In genomic region chr12:123047289-123047688, GRCh38 we compare ENCODE assay signal across 13 cellular contexts.
DNase-seq lines count a peak whose midpoint lies in the region; ATAC-seq lines count a peak whose summit lies in the region.
"Had no signal": no experiment of that assay in that cellular context is flagged by ENCODE, and none has a peak within 500 bp of the region (broad histone marks: within the 10 kb centered on the region; RNA-seq: fewer than 3 reads in every experiment).

No MANE protein-coding gene starts in this region.

- no peaks in the 10 kb centered on the region for H3K9me3 Mint-ChIP-seq in activated naive CD8-positive, alpha-beta T cell treated with anti-CD3 and anti-CD28 coated beads, Interleukin-2, amount 10 ng/mL, durations not matched to agents 7 days and 5 days
- no peaks in the 10 kb centered on the region for H3K9me3 Mint-ChIP-seq in activated naive CD8-positive, alpha-beta T cell treated with anti-CD3 and anti-CD28 coated beads, Interleukin-2, amount 50 U/mL, for 24 hours
- H3K9me3 Mint-ChIP-seq in CD4-positive, CD25-positive, alpha-beta regulatory T cell = no peaks in the 10 kb centered on the region
- H3K9me3 Mint-ChIP-seq: CD4-positive, alpha-beta T cell; H9 had no signal

- H3K4me1 ChIP-seq in CD4-positive, CD25-positive, alpha-beta regulatory T cell (ENCODE audit: control insufficient read depth, insufficient read depth, low read length, poor library complexity, severe bottlenecking) = peaks cover 12% of the 10 kb centered on the region
- H3K4me1 ChIP-seq: BE2C, Caco-2 had no signal

- no peaks in the 10 kb centered on the region for H3K27me3 Mint-ChIP-seq in activated naive CD8-positive, alpha-beta T cell treated with anti-CD3 and anti-CD28 coated beads, Interleukin-2, amount 10 ng/mL, durations not matched to agents 7 days and 5 days
- H3K27me3 Mint-ChIP-seq in activated naive CD8-positive, alpha-beta T cell treated with anti-CD3 and anti-CD28 coated beads, Interleukin-2, amount 50 U/mL, for 24 hours = no peaks in the 10 kb centered on the region
- no peaks in the 10 kb centered on the region for H3K27me3 Mint-ChIP-seq in CD4-positive, CD25-positive, alpha-beta regulatory T cell
- H3K27me3 Mint-ChIP-seq: CD4-positive, alpha-beta T cell had no signal

- peaks cover 37% of the 10 kb centered on the region for H3K4me1 Mint-ChIP-seq in activated naive CD8-positive, alpha-beta T cell treated with anti-CD3 and anti-CD28 coated beads, Interleukin-2, amount 10 ng/mL, durations not matched to agents 7 days and 5 days
- H3K4me1 Mint-ChIP-seq in activated naive CD8-positive, alpha-beta T cell treated with anti-CD3 and anti-CD28 coated beads, Interleukin-2, amount 50 U/mL, for 24 hours = peaks cover 51% of the 10 kb centered on the region
- peaks cover 15 to 72% (median 34%) of the 10 kb centered on the region in 4 donors for H3K4me1 Mint-ChIP-seq in CD4-positive, CD25-positive, alpha-beta regulatory T cell
- H3K4me1 Mint-ChIP-seq: H9 had no signal

- H3K9me3 ChIP-seq in CD4-positive, CD25-positive, alpha-beta regulatory T cell (ENCODE audit: control insufficient read depth in 2 of 2, low read length in 2 of 2) = no peaks in the 10 kb centered on the region
- no peaks in the 10 kb centered on the region for H3K9me3 ChIP-seq in KOPT-K1 (ENCODE audit: insufficient read depth, low read length, poor library complexity, severe bottlenecking)
- H3K9me3 ChIP-seq: BE2C, Caco-2 had no signal

- peaks cover 4% of the 10 kb centered on the region for H3K36me3 Mint-ChIP-seq in activated naive CD8-positive, alpha-beta T cell treated with anti-CD3 and anti-CD28 coated beads, Interleukin-2, amount 10 ng/mL, durations not matched to agents 7 days and 5 days
- H3K36me3 Mint-ChIP-seq in activated naive CD8-positive, alpha-beta T cell treated with anti-CD3 and anti-CD28 coated beads, Interleukin-2, amount 50 U/mL, for 24 hours (ENCODE audit: low read depth) = no peaks in the 10 kb centered on the region
- H3K36me3 Mint-ChIP-seq in CD4-positive, CD25-positive, alpha-beta regulatory T cell = no peaks in the 10 kb centered on the region

- in situ Hi-C loops in KBM-7 (cut with MboI; ENCODE audit: low pct_unique_long_range_greater_than_20kb, low sequenced_read_pairs) = no loop called here

- H3K4me3 ChIP-seq in CD4-positive, CD25-positive, alpha-beta regulatory T cell (ENCODE audit: low read depth, low read length) = no peak overlapping the region

- no peaks in the 10 kb centered on the region for H3K27me3 ChIP-seq in CD4-positive, CD25-positive, alpha-beta regulatory T cell (ENCODE audit: control insufficient read depth, insufficient read depth, low read length)
- H3K27me3 ChIP-seq: BE2C had no signal

- peak overlapping the region; percentile 9 for H3K27ac Mint-ChIP-seq in activated naive CD8-positive, alpha-beta T cell treated with anti-CD3 and anti-CD28 coated beads, Interleukin-2, amount 10 ng/mL, durations not matched to agents 7 days and 5 days
- H3K27ac Mint-ChIP-seq in activated naive CD8-positive, alpha-beta T cell treated with anti-CD3 and anti-CD28 coated beads, Interleukin-2, amount 50 U/mL, for 24 hours = no peak overlapping the region
- peak overlapping the region in 2 of 3 donors; percentile 33 to 63 for H3K27ac Mint-ChIP-seq in CD4-positive, CD25-positive, alpha-beta regulatory T cell
- H3K27ac Mint-ChIP-seq: CD4-positive, alpha-beta T cell; H9 had no signal

- POLR2A ChIA-PET in activated naive CD8-positive, alpha-beta T cell treated with anti-CD3 and anti-CD28 coated beads, Interleukin-2, amount 10 ng/mL, durations not matched to agents 7 days and 5 days (lab: Charles Lee) = interaction anchor here (1.1 kb wide), 1 partner anchor 28 kb away, joined by 3 read pairs; no protein-coding TSS in a partner anchor

- DNase-seq in activated naive CD8-positive, alpha-beta T cell treated with anti-CD3 and anti-CD28 coated beads, Interleukin-2, amount 10 ng/mL, durations not matched to agents 7 days and 5 days = no peak
- no peak for DNase-seq in activated naive CD8-positive, alpha-beta T cell treated with anti-CD3 and anti-CD28 coated beads, Interleukin-2, amount 50 U/mL, for 24 hours
- DNase-seq in CD4-positive, CD25-positive, alpha-beta regulatory T cell = no peak
- DNase-seq in left lobe of liver (ENCODE audit: low spot score) = no peak
- DNase-seq in KBM-7 = no peak
- no peak for DNase-seq in NCI-H2227 treated with DMSO at 0.1 percent for 48 hours (lab: John Stamatoyannopoulos, UW)
- DNase-seq: ACHN; BE2C; C1 segment of cervical spinal cord; Caco-2; CD4-positive, alpha-beta T cell; H9 had no signal

- no peak overlapping the region for H3K27ac ChIP-seq in CD4-positive, CD25-positive, alpha-beta regulatory T cell (ENCODE audit: insufficient read depth, low read length, poor library complexity, severe bottlenecking)
- H3K27ac ChIP-seq in KOPT-K1 (ENCODE audit: low read depth, low read length, poor library complexity, severe bottlenecking) = peak overlapping the region; percentile 24

- H3K36me3 ChIP-seq in CD4-positive, CD25-positive, alpha-beta regulatory T cell (ENCODE audit: control insufficient read depth, insufficient read depth, low read length) = no peaks in the 10 kb centered on the region
- H3K36me3 ChIP-seq in KOPT-K1 (ENCODE audit: insufficient read depth, low read length) = no peaks in the 10 kb centered on the region; the same call in 1 of the 2 replicates
- H3K36me3 ChIP-seq: BE2C had no signal

- ATAC-seq in activated naive CD8-positive, alpha-beta T cell treated with anti-CD3 and anti-CD28 coated beads, Interleukin-2, amount 10 ng/mL, durations not matched to agents 7 days and 5 days (ENCODE audit: low read depth) = no peak
- ATAC-seq in activated naive CD8-positive, alpha-beta T cell treated with anti-CD3 and anti-CD28 coated beads, Interleukin-2, amount 50 U/mL, for 24 hours = no peak
- ATAC-seq in CD4-positive, CD25-positive, alpha-beta regulatory T cell (ENCODE audit: low read depth in 2 of 2) = no peak
- ATAC-seq in left lobe of liver = peak; percentile 18

- H3K4me3 Mint-ChIP-seq in activated naive CD8-positive, alpha-beta T cell treated with anti-CD3 and anti-CD28 coated beads, Interleukin-2, amount 10 ng/mL, durations not matched to agents 7 days and 5 days = no peak overlapping the region
- H3K4me3 Mint-ChIP-seq in activated naive CD8-positive, alpha-beta T cell treated with anti-CD3 and anti-CD28 coated beads, Interleukin-2, amount 50 U/mL, for 24 hours = no peak overlapping the region
- H3K4me3 Mint-ChIP-seq in CD4-positive, CD25-positive, alpha-beta regulatory T cell = no peak overlapping the region
- H3K4me3 Mint-ChIP-seq: CD4-positive, alpha-beta T cell; H9 had no signal
